In the genomic region with DNA sequence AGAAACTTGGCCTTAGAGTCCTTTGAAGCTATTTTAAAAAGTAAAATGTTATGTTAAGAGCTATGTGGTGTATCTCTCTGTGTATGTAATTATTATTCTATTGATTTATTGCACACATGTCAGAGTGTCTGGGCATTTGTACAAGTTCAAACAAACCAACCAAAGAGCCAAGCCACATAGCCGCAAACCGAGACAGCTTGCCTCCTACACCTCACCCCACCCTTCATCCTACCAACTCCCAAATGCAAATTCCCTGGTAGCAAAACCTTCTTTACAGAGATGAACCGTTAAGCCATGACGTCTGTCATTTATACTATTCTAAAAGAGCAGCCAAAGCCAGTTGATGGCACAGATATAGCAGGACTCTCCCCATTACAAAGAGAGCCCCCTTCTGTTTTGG, we compare ENCODE assay signal across 22 cellular contexts.
"Had no signal": no experiment of that assay in that cellular context is flagged by ENCODE, and none has a peak within 500 bp of the region (broad histone marks: within the 10 kb centered on the region; RNA-seq: fewer than 3 reads in every experiment).

No MANE protein-coding gene starts in this region.

- H3K27me3 ChIP-seq: gastroesophageal sphincter, heart left ventricle had no signal

- H3K9me3 ChIP-seq: gastroesophageal sphincter, heart left ventricle, mucosa of descending colon had no signal

- H3K4me1 ChIP-seq: heart left ventricle had no signal

- H3K27ac Mint-ChIP-seq: activated naive CD4-positive, alpha-beta T cell treated with anti-CD3 and anti-CD28 coated beads, Interleukin-2, amount 50 U/mL, for 24 hours; effector memory CD8-positive, alpha-beta T cell; naive B cell; progenitor cell of endocrine pancreas had no signal

- DNase-seq: activated CD4-positive, alpha-beta T cell treated with anti-CD3 and anti-CD28 coated beads, Interleukin-2, amount 50 U/mL, for 1 hour; activated CD4-positive, CD25-positive, alpha-beta regulatory T cell treated with anti-CD3 and anti-CD28 coated beads, Interleukin-2, amount 50 U/mL, for 72 hours; activated CD8-positive, alpha-beta memory T cell treated with anti-CD3 and anti-CD28 coated beads for 24 hours; activated CD8-positive, alpha-beta memory T cell treated with anti-CD3 and anti-CD28 coated beads, Interleukin-2, amount 50 U/mL, for 48 hours; activated effector memory CD4-positive, alpha-beta T cell treated with Interleukin-2 at 50 U/mL for 16 hours; activated T-cell treated with anti-CD3 and anti-CD28 coated beads, Interleukin-2, amount 50 U/mL, for 48 hours; caudate nucleus; effector memory CD8-positive, alpha-beta T cell; heart left ventricle; kidney; mucosa of descending colon; naive B cell; stimulated activated CD4-positive, alpha-beta T cell treated with anti-CD3 and anti-CD28 coated beads, Interleukin-1b, Interleukin-23, amount 100 ng/mL, for 48 hours; stimulated activated CD8-positive, alpha-beta memory T cell treated with anti-CD3 and anti-CD28 coated beads, Interleukin-4, amount 100 ng/mL, for 48 hours; stimulated activated naive CD4-positive, alpha-beta T cell had no signal

- H3K27me3 Mint-ChIP-seq: effector memory CD8-positive, alpha-beta T cell; naive B cell; progenitor cell of endocrine pancreas had no signal

- H3K4me1 Mint-ChIP-seq: activated naive CD4-positive, alpha-beta T cell treated with anti-CD3 and anti-CD28 coated beads, Interleukin-2, amount 50 U/mL, for 24 hours; naive B cell had no signal

- H3K9me3 Mint-ChIP-seq: activated naive CD4-positive, alpha-beta T cell treated with anti-CD3 and anti-CD28 coated beads, Interleukin-2, amount 50 U/mL, for 24 hours; neural crest cell had no signal

- H3K36me3 ChIP-seq: gastroesophageal sphincter, heart left ventricle had no signal

- H3K36me3 Mint-ChIP-seq: activated naive CD4-positive, alpha-beta T cell treated with anti-CD3 and anti-CD28 coated beads, Interleukin-2, amount 50 U/mL, for 24 hours had no signal

- ATAC-seq: effector memory CD8-positive, alpha-beta T cell; gastroesophageal sphincter; heart left ventricle; left lobe of liver; mucosa of descending colon had no signal

- H3K27ac ChIP-seq: gastroesophageal sphincter, heart left ventricle, VCaP had no signal

- H3K4me3 Mint-ChIP-seq: activated naive CD4-positive, alpha-beta T cell treated with anti-CD3 and anti-CD28 coated beads, Interleukin-2, amount 50 U/mL, for 24 hours; effector memory CD8-positive, alpha-beta T cell; naive B cell; neural crest cell had no signal

- FAIRE-seq: kidney had no signal

- H3K4me3 ChIP-seq: gastroesophageal sphincter, heart left ventricle, lung, mucosa of descending colon had no signal
